8 cellular contexts compared by ENCODE assay signal in genomic region chr2:152468832-152469692, GRCh38.
A peak's percentile ranks its signal among the peaks of the same experiment; 100 is the strongest.
DNase-seq lines count a peak whose midpoint lies in the region; ATAC-seq and TF ChIP-seq lines count a peak whose summit lies in the region.

No MANE protein-coding gene starts in this region.

- no peak for TF ChIP-seq CTCF in tibial nerve (IDR thresholded peaks at IDR 0.05)
- TF ChIP-seq CTCF in foreskin fibroblast (IDR thresholded peaks at IDR 0.05; ENCODE audit: low read depth, low read length) = no peak

- no peak for TF ChIP-seq POLR2A in tibial nerve (IDR thresholded peaks at IDR 0.05)

- peak in 1 of 2 donors; percentile 75 for TF ChIP-seq EP300 in tibial nerve (IDR thresholded peaks at IDR 0.05)

- H3K4me3 Mint-ChIP-seq in activated CD4-positive, alpha-beta T cell treated with anti-CD3 and anti-CD28 coated beads for 36 hours = no peak overlapping the region
- H3K4me3 Mint-ChIP-seq in activated T-helper 17 cell treated with anti-CD3 and anti-CD28 coated beads, Interleukin-2, amount 50 U/mL, for 72 hours = no peak overlapping the region

- peaks cover 5% of the 10 kb centered on the region for H3K4me1 Mint-ChIP-seq in activated CD4-positive, alpha-beta T cell treated with anti-CD3 and anti-CD28 coated beads for 36 hours
- no peaks in the 10 kb centered on the region for H3K4me1 Mint-ChIP-seq in activated T-helper 17 cell treated with anti-CD3 and anti-CD28 coated beads, Interleukin-2, amount 50 U/mL, for 72 hours

- H3K4me1 ChIP-seq in right cardiac atrium (ENCODE audit: control insufficient read depth, insufficient read depth, low read length) (peaks cover 23% of the 10 kb centered on the region), tibial nerve (peaks cover 0 to 99% (median 66%) of the 10 kb centered on the region in 4 donors)

- no peaks in the 10 kb centered on the region for H3K36me3 Mint-ChIP-seq in activated CD4-positive, alpha-beta T cell treated with anti-CD3 and anti-CD28 coated beads for 36 hours (ENCODE audit: low read depth)
- no peaks in the 10 kb centered on the region for H3K36me3 Mint-ChIP-seq in activated T-helper 17 cell treated with anti-CD3 and anti-CD28 coated beads, Interleukin-2, amount 50 U/mL, for 72 hours (ENCODE audit: low read depth)

- H3K4me3 ChIP-seq in right cardiac atrium (ENCODE audit: low read length) (no peak overlapping the region), tibial nerve (peak overlapping the region in 1 of 4 donors; percentile 10), foreskin fibroblast (ENCODE audit: low read depth in 1 of 2, low read length in 2 of 2) (no peak overlapping the region)

- CTCF ChIA-PET in activated CD4-positive, alpha-beta T cell treated with anti-CD3 and anti-CD28 coated beads for 36 hours (lab: Charles Lee) = no interaction called here

- peak overlapping the region; percentile 34 for H3K27ac ChIP-seq in right cardiac atrium (ENCODE audit: low read length)
- peak overlapping the region in 3 of 4 donors; percentile 28 to 91 (median 83) for H3K27ac ChIP-seq in tibial nerve

- WGBS in right cardiac atrium = 35% methylated on average over 8 of the region's 8 CpGs
- 29 to 30% methylated on average over 8 of the region's 8 CpGs for WGBS in tibial nerve, 2 donors

- no peaks in the 10 kb centered on the region for H3K9me3 Mint-ChIP-seq in activated CD4-positive, alpha-beta T cell treated with anti-CD3 and anti-CD28 coated beads for 36 hours (ENCODE audit: low read depth)
- H3K9me3 Mint-ChIP-seq in activated T-helper 17 cell treated with anti-CD3 and anti-CD28 coated beads, Interleukin-2, amount 50 U/mL, for 72 hours = no peaks in the 10 kb centered on the region

- intact Hi-C loops in activated CD4-positive, alpha-beta T cell treated with anti-CD3 and anti-CD28 coated beads for 36 hours (cut with DNase I, micrococcal nuclease) = no loop called here
- intact Hi-C loops in right cardiac atrium (cut with DNase I) = loop anchor here in 1 of 4 donors (10.0 kb wide), 1 partner anchor 134 kb away; the partner anchor contains the start of gene FMNL2

- ATAC-seq in activated CD4-positive, alpha-beta T cell treated with anti-CD3 and anti-CD28 coated beads for 36 hours = peak; percentile 44
- peak; percentile 41 to 54 for ATAC-seq in right cardiac atrium
- no peak for ATAC-seq in activated T-helper 17 cell treated with anti-CD3 and anti-CD28 coated beads, Interleukin-2, amount 50 U/mL, for 72 hours (replicated peaks)

- no peaks in the 10 kb centered on the region for H3K36me3 ChIP-seq in tibial nerve

- no peak overlapping the region for H3K27ac Mint-ChIP-seq in activated CD4-positive, alpha-beta T cell treated with anti-CD3 and anti-CD28 coated beads for 36 hours
- no peak overlapping the region for H3K27ac Mint-ChIP-seq in activated T-helper 17 cell treated with anti-CD3 and anti-CD28 coated beads, Interleukin-2, amount 50 U/mL, for 72 hours

- POLR2A ChIA-PET in activated CD4-positive, alpha-beta T cell treated with anti-CD3 and anti-CD28 coated beads for 36 hours (lab: Charles Lee) = interaction anchor here (0.6 kb wide), 1 partner anchor 132 kb away, joined by 3 read pairs; no protein-coding TSS in a partner anchor

- H3K9me3 ChIP-seq in right cardiac atrium (ENCODE audit: control insufficient read depth, low read length) (no peaks in the 10 kb centered on the region), tibial nerve (no peaks in the 10 kb centered on the region)

- H3K27me3 Mint-ChIP-seq in activated CD4-positive, alpha-beta T cell treated with anti-CD3 and anti-CD28 coated beads for 36 hours = peaks cover 12% of the 10 kb centered on the region
- peaks cover 8% of the 10 kb centered on the region for H3K27me3 Mint-ChIP-seq in activated T-helper 17 cell treated with anti-CD3 and anti-CD28 coated beads, Interleukin-2, amount 50 U/mL, for 72 hours

- no peak for DNase-seq in activated CD4-positive, alpha-beta T cell treated with anti-CD3 and anti-CD28 coated beads for 36 hours
- no peak for DNase-seq in activated CD4-positive, alpha-beta T cell treated with anti-CD3 and anti-CD28 coated beads, Interleukin-2, amount 50 U/mL, for 1 hour
- DNase-seq in SKM-1 (lab: John Stamatoyannopoulos, UW; ENCODE audit: unreplicated experiment) = peak; percentile 83
- DNase-seq in right cardiac atrium = no peak
- no peak for DNase-seq in tibial nerve (ENCODE audit: low spot score in 2 of 2)
- no peak for DNase-seq in hepatic stellate cell (ENCODE audit: low spot score)
- DNase-seq in foreskin fibroblast = no peak

- no peaks in the 10 kb centered on the region for H3K27me3 ChIP-seq in right cardiac atrium (ENCODE audit: control insufficient read depth, insufficient read depth)
- no peaks in the 10 kb centered on the region for H3K27me3 ChIP-seq in tibial nerve
